11 cellular contexts compared by ENCODE assay signal in the genomic region with DNA sequence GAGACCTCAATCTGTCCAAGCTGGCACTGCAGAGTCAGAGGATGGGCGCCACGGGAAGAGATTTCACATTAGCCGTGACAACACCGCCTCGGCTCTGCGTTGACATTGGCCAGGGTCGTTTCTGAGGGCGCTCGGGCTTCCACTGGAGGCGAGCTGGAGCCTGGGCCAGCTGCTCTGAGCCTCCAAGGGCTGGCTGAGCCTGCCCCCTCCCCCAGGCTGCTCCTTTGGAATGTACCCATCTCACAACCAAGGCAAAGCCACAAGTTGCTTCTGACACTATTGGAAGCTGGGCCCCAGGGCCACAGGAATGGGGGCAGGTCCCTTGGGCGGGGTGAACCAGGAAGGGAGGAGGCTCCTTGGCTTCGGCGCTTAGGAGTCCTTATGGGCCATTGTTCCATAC. TPM values are rescaled to one million over a fixed set of nuclear protein-coding genes. Genes with fewer than 3 reads are reported as not detected.
A peak's percentile ranks its signal among the peaks of the same experiment; 100 is the strongest.
DNase-seq lines count a peak whose midpoint lies in the region; ATAC-seq, FAIRE-seq and TF ChIP-seq lines count a peak whose summit lies in the region.
"Had no signal": no experiment of that assay in that cellular context is flagged by ENCODE, and none has a peak within 500 bp of the region (broad histone marks: within the 10 kb centered on the region; RNA-seq: fewer than 3 reads in every experiment).

No MANE protein-coding gene starts in this region.

- no peak for TF ChIP-seq RAD21 in K562 (CRISPR knock-in tag; conservative IDR thresholded peaks at IDR 0.05 in 1 of 2, IDR thresholded peaks at IDR 0.05 in 1 of 2)

- H3K9me3 ChIP-seq in K562 (replicated peaks; ENCODE audit: control insufficient read depth, insufficient read depth, low read depth, low read length) (no peaks in the 10 kb centered on the region), iPS-18a (ENCODE audit: control insufficient read depth, low read depth, low read length) (no peaks in the 10 kb centered on the region), gastrocnemius medialis (no peaks in the 10 kb centered on the region)

- H3K36me3 ChIP-seq in K562 (ENCODE audit: control insufficient read depth, insufficient read depth, low read length) (peaks cover 51% of the 10 kb centered on the region), iPS-18a (ENCODE audit: control insufficient read depth, low read depth, low read length) (peaks cover 11% of the 10 kb centered on the region), gastrocnemius medialis (peaks cover 0 to 38% of the 10 kb centered on the region in 2 donors)

- no peaks in the 10 kb centered on the region for H3K27me3 Mint-ChIP-seq in T-helper 2 cell treated with Interferon-gamma antibody and Interleukin-4, amounts not matched to agents 5 μg/mL and 100 μg/mL, for 36 hours (ENCODE audit: low read depth)
- H3K27me3 Mint-ChIP-seq in activated CD4-positive, alpha-beta T cell treated with anti-CD3 and anti-CD28 coated beads, Interleukin-2, amount 10 ng/mL, durations not matched to agents 24 days and 14 days, result no peaks in the 10 kb centered on the region
- H3K27me3 Mint-ChIP-seq: naive thymus-derived CD4-positive, alpha-beta T cell had no signal

- FAIRE-seq in K562 (lab: Jason Lieb, UNC), result no peak

- H3K27ac ChIP-seq in K562 (ENCODE audit: extremely low read depth, low read depth, low read length) (no peak overlapping the region), iPS-18a (ENCODE audit: low read length) (peak overlapping the region; percentile 2), gastrocnemius medialis (peak overlapping the region; percentile 68 to 78 (median 72))

- H3K4me3 ChIP-seq in K562, result no peak overlapping the region
- H3K4me3 ChIP-seq in iPS-18a (ENCODE audit: low read length), result no peak overlapping the region
- H3K4me3 ChIP-seq in gastrocnemius medialis, result no peak overlapping the region
- no peak overlapping the region for H3K4me3 ChIP-seq in lower leg skin (ENCODE audit: low read depth, poor library complexity, severe bottlenecking)

- peak; percentile 84 for DNase-seq in GM03348 (ENCODE audit: low spot score)
- DNase-seq in K562 (ENCODE audit: extremely low read depth in 1 of 4, low spot score in 3 of 4), result no peak
- DNase-seq in gastrocnemius medialis, result peak in 1 of 2 donors; percentile 60
- no peak for DNase-seq in T-helper 2 cell treated with Interferon-gamma antibody and Interleukin-4, amounts not matched to agents 5 μg/mL and 100 μg/mL, for 36 hours (ENCODE audit: low spot score)
- no peak for DNase-seq in lower leg skin (ENCODE audit: low spot score in 2 of 2)
- DNase-seq in activated CD4-positive, alpha-beta T cell treated with anti-CD3 and anti-CD28 coated beads, Interleukin-2, amount 10 ng/mL, durations not matched to agents 24 days and 14 days, result no peak
- DNase-seq in foreskin melanocyte, result no peak
- DNase-seq: CD8-positive, alpha-beta memory T cell; naive thymus-derived CD4-positive, alpha-beta T cell; SHP77 treated with DMSO at 0.1 percent for 48 hours had no signal

- no peak for TF ChIP-seq POLR2A in K562 (conservative IDR thresholded peaks at IDR 0.05)
- no peak for TF ChIP-seq POLR2A in gastrocnemius medialis (IDR thresholded peaks at IDR 0.05)
- TF ChIP-seq POLR2A in lower leg skin (IDR thresholded peaks at IDR 0.05), result no peak

- POLR2A ChIA-PET in K562 (lab: Yijun Ruan, JAX), result interaction anchor here (0.6 to 2.2 kb wide), 6 partner anchors 8 to 461 kb away, joined by 3 to 11 read pairs (median 4); no protein-coding TSS in a partner anchor

- TF ChIP-seq EP300 in K562 (IDR thresholded peaks at IDR 0.05; ENCODE audit: low read length), result no peak

- TF ChIP-seq CTCF in K562 (IDR thresholded peaks at IDR 0.05 in 2 of 3, conservative IDR thresholded peaks at IDR 0.05 in 1 of 3; ENCODE audit: insufficient read depth in 2 of 3, low read depth in 1 of 3, low read length in 3 of 3) (no peak), gastrocnemius medialis (IDR thresholded peaks at IDR 0.05 in 4 of 5, conservative IDR thresholded peaks at IDR 0.05 in 1 of 5) (no peak), lower leg skin (IDR thresholded peaks at IDR 0.05) (no peak)

- intact Hi-C loops in K562 (cut with micrococcal nuclease) (no loop called here), gastrocnemius medialis (cut with DNase I; ENCODE audit: low total_unique reads) (loop anchor here (10.0 kb wide), 1 partner anchor 120 kb away; no protein-coding TSS in a partner anchor), lower leg skin (cut with DNase I; ENCODE audit: low total_unique reads) (loop anchor here (10.0 kb wide), 1 partner anchor 260 kb away; no protein-coding TSS in a partner anchor)
- intact Hi-C loops in activated CD4-positive, alpha-beta T cell treated with anti-CD3 and anti-CD28 coated beads, Interleukin-2, amount 10 ng/mL, durations not matched to agents 24 days and 14 days (cut with micrococcal nuclease), result no loop called here

- H3K4me1 ChIP-seq in K562 (replicated peaks in 1 of 2; ENCODE audit: control insufficient read depth in 2 of 2, insufficient read depth in 2 of 2, low read length in 2 of 2), result peaks cover 0 to 12% of the 10 kb centered on the region in 2 experiments; a peak in 2 of 5 replicates
- peaks cover 37% of the 10 kb centered on the region for H3K4me1 ChIP-seq in iPS-18a (ENCODE audit: control insufficient read depth, low read depth, low read length)
- peaks cover 50 to 53% of the 10 kb centered on the region in 2 donors for H3K4me1 ChIP-seq in gastrocnemius medialis

- no peak overlapping the region for H3K4me3 Mint-ChIP-seq in T-helper 2 cell treated with Interferon-gamma antibody and Interleukin-4, amounts not matched to agents 5 μg/mL and 100 μg/mL, for 36 hours
- H3K4me3 Mint-ChIP-seq in activated CD4-positive, alpha-beta T cell treated with anti-CD3 and anti-CD28 coated beads, Interleukin-2, amount 10 ng/mL, durations not matched to agents 24 days and 14 days, result no peak overlapping the region
- H3K4me3 Mint-ChIP-seq: CD8-positive, alpha-beta memory T cell; naive thymus-derived CD4-positive, alpha-beta T cell had no signal

- H2AFZ ChIP-seq in K562 (ENCODE audit: low read depth, low read length), result no peak overlapping the region

- H3K9ac ChIP-seq in K562 (ENCODE audit: insufficient read depth in 1 of 2, low read depth in 2 of 2, low read length in 2 of 2) (no peak overlapping the region), iPS-18a (ENCODE audit: low read length) (no peak overlapping the region)

- BruUV-seq in K562 (replicated peaks; lab: Mats Ljungman, UMichigan), result no TSS peak

- no peaks in the 10 kb centered on the region for H3K27me3 ChIP-seq in K562 (ENCODE audit: control insufficient read depth in 2 of 2, insufficient read depth in 2 of 2, low read length in 2 of 2)
- H3K27me3 ChIP-seq in iPS-18a (ENCODE audit: control insufficient read depth, insufficient read depth, low read length), result no peaks in the 10 kb centered on the region
- no peaks in the 10 kb centered on the region for H3K27me3 ChIP-seq in gastrocnemius medialis

- peaks cover 17% of the 10 kb centered on the region for H3K4me1 Mint-ChIP-seq in T-helper 2 cell treated with Interferon-gamma antibody and Interleukin-4, amounts not matched to agents 5 μg/mL and 100 μg/mL, for 36 hours (ENCODE audit: low read depth)
- peaks cover 6% of the 10 kb centered on the region for H3K4me1 Mint-ChIP-seq in activated CD4-positive, alpha-beta T cell treated with anti-CD3 and anti-CD28 coated beads, Interleukin-2, amount 10 ng/mL, durations not matched to agents 24 days and 14 days

- ATAC-seq in K562 (no peak), gastrocnemius medialis (peak in 1 of 2 donors; percentile 18)
- ATAC-seq: naive thymus-derived CD4-positive, alpha-beta T cell had no signal

- 85% methylated on average over 13 of the region's 13 CpGs for WGBS in K562 (ENCODE audit: insufficient coverage, low coverage, missing lambda C conversion rate)
- 22 to 44% methylated on average over 7 to 12 of the region's 13 CpGs for WGBS in lower leg skin, 2 donors

- H3K4me2 ChIP-seq in K562 (ENCODE audit: insufficient read depth, low read length), result no peak overlapping the region

- H3K9me3 Mint-ChIP-seq in T-helper 2 cell treated with Interferon-gamma antibody and Interleukin-4, amounts not matched to agents 5 μg/mL and 100 μg/mL, for 36 hours, result no peaks in the 10 kb centered on the region
- H3K9me3 Mint-ChIP-seq in activated CD4-positive, alpha-beta T cell treated with anti-CD3 and anti-CD28 coated beads, Interleukin-2, amount 10 ng/mL, durations not matched to agents 24 days and 14 days, result no peaks in the 10 kb centered on the region
- H3K9me3 Mint-ChIP-seq: CD8-positive, alpha-beta memory T cell had no signal

- in situ Hi-C loops in K562 (cut with MboI) (no loop called here), gastrocnemius medialis (cut with MboI; ENCODE audit: low sequenced_read_pairs in 4 of 4) (loop anchor here in 2 of 4 donors (10.0 to 25.0 kb wide), 2 partner anchors 107 to 200 kb away; a partner anchor contains a TSS)

- H4K20me1 ChIP-seq in K562 (replicated peaks; ENCODE audit: control insufficient read depth, insufficient read depth, low read length), result no peaks in the 10 kb centered on the region

- no peak overlapping the region for H3K27ac Mint-ChIP-seq in T-helper 2 cell treated with Interferon-gamma antibody and Interleukin-4, amounts not matched to agents 5 μg/mL and 100 μg/mL, for 36 hours
- H3K27ac Mint-ChIP-seq in activated CD4-positive, alpha-beta T cell treated with anti-CD3 and anti-CD28 coated beads, Interleukin-2, amount 10 ng/mL, durations not matched to agents 24 days and 14 days, result no peak overlapping the region

- CTCF ChIA-PET in K562 (lab: Yijun Ruan, JAX; ENCODE audit: low intra/inter-chr PET ratio), result no interaction called here

- no peaks in the 10 kb centered on the region for H3K9me1 ChIP-seq in K562 (ENCODE audit: control insufficient read depth, insufficient read depth, low read length)

- peaks cover 22% of the 10 kb centered on the region for H3K36me3 Mint-ChIP-seq in T-helper 2 cell treated with Interferon-gamma antibody and Interleukin-4, amounts not matched to agents 5 μg/mL and 100 μg/mL, for 36 hours (ENCODE audit: low read depth)
- peaks cover 23% of the 10 kb centered on the region for H3K36me3 Mint-ChIP-seq in activated CD4-positive, alpha-beta T cell treated with anti-CD3 and anti-CD28 coated beads, Interleukin-2, amount 10 ng/mL, durations not matched to agents 24 days and 14 days (ENCODE audit: low read depth)

- no peaks in the 10 kb centered on the region for H3K79me2 ChIP-seq in K562 (ENCODE audit: control insufficient read depth, insufficient read depth, low read length)

RNA-seq across cellular contexts. Expression of a gene that starts 12.7 kb away (rescaled TPM):
- total RNA-seq in K562 (2011; cell fraction: chromatin; rRNA removed; ENCODE audit: low replicate concordance), result 14.5 and 40.1 TPM in 2 replicates
- total RNA-seq in K562 (2011; cell fraction: nucleolus; rRNA removed), result 36.8 and 39.4 TPM in 2 replicates
- total RNA-seq in K562 (2011; cell fraction: nucleoplasm; rRNA removed), result 27.8 and 27.9 TPM in 2 replicates
- total RNA-seq in K562 (2014; rRNA removed) (3.7 and 6.2 TPM in 2 replicates), K562 (2014; rRNA removed; fragmentation: Illumina TruSeq; extraction: Trizol) (2.9 and 3.4 TPM in 2 replicates), K562 (2015; rRNA removed; fragmentation: Illumina TruSeq; extraction: Trizol) (3.5 and 3.7 TPM in 2 replicates), K562 (2021) (10.9 and 11.0 TPM in 2 replicates), gastrocnemius medialis (under 1 TPM in 3 of 4 donors, not detected in 1; 0.23 to 0.51 (median 0.35) TPM), lower leg skin (1 to 10 TPM in 2 of 4 donors, under 1 TPM in 2; 0.22 to 1.3 (median 0.68) TPM)
- polyA plus RNA-seq in K562 (2011; rRNA removed) (8.2 and 19.3 TPM in 2 replicates), K562 (2014; fragmentation: Illumina TruSeq; extraction: Trizol) (10.1 and 11.6 TPM in 2 replicates), K562 (2014; fragmentation: Nextera tagmentation; extraction: Ambion mirVana) (under 1 TPM; 0.24 to 0.59 TPM), K562 (2014; rRNA removed) (11.5 and 14.9 TPM in 2 replicates)
- 26.0 and 34.4 TPM in 2 replicates for polyA plus RNA-seq in K562 (2011; cell fraction: cytosol; rRNA removed)
- 68.2 and 75.5 TPM in 2 replicates for polyA plus RNA-seq in K562 (2011; cell fraction: nucleus; rRNA removed)
- 10.0 and 10.7 TPM in 2 replicates for polyA plus RNA-seq in K562 (2012)
- 8.0 and 9.3 TPM in 2 replicates for polyA minus RNA-seq in K562 (2011; rRNA and poly(A)+ RNA removed)
- polyA minus RNA-seq in K562 (2011; cell fraction: cytosol; rRNA and poly(A)+ RNA removed), result 7.3 and 7.9 TPM in 2 replicates
- polyA minus RNA-seq in K562 (2011; cell fraction: nucleus; rRNA and poly(A)+ RNA removed), result 11.1 and 11.6 TPM in 2 replicates
- total RNA-seq in activated CD4-positive, alpha-beta T cell treated with anti-CD3 and anti-CD28 coated beads, Interleukin-2, amount 10 ng/mL, durations not matched to agents 24 days and 14 days, result 3.3 TPM in 2 replicates
- polyA plus RNA-seq: CD8-positive, alpha-beta memory T cell had no signal

RNA-seq across cellular contexts. Expression of a gene that starts 21.9 kb away (rescaled TPM):
- 2.6 and 7.4 TPM in 2 replicates for total RNA-seq in K562 (2011; cell fraction: chromatin; rRNA removed; ENCODE audit: low replicate concordance)
- 5.0 and 5.4 TPM in 2 replicates for total RNA-seq in K562 (2011; cell fraction: nucleolus; rRNA removed)
- 5.1 and 5.8 TPM in 2 replicates for total RNA-seq in K562 (2011; cell fraction: nucleoplasm; rRNA removed)
- total RNA-seq in K562 (2014; rRNA removed) (0.29 and 0.45 TPM in 2 replicates), K562 (2014; rRNA removed; fragmentation: Illumina TruSeq; extraction: Trizol) (0.18 TPM in 1 of 2 replicates, not detected in the other), K562 (2015; rRNA removed; fragmentation: Illumina TruSeq; extraction: Trizol) (0.14 and 0.19 TPM in 2 replicates), K562 (2021) (0.49 and 0.72 TPM in 2 replicates), gastrocnemius medialis (not detected), lower leg skin (10 to 100 TPM in 2 of 4 donors, 1 to 10 TPM in 2; 4.3 to 12.0 (median 10.0) TPM)
- polyA plus RNA-seq in K562 (2011; rRNA removed) (0.92 and 2.8 TPM in 2 replicates), K562 (2014; fragmentation: Illumina TruSeq; extraction: Trizol) (0.31 and 0.65 TPM in 2 replicates), K562 (2014; fragmentation: Nextera tagmentation; extraction: Ambion mirVana) (under 1 TPM in 1 of 2 experiments, not detected in 1; 0.08 TPM), K562 (2014; rRNA removed) (0.63 and 0.91 TPM in 2 replicates)
- polyA plus RNA-seq in K562 (2011; cell fraction: cytosol; rRNA removed), result 0.92 and 1.2 TPM in 2 replicates
- polyA plus RNA-seq in K562 (2011; cell fraction: nucleus; rRNA removed), result 15.3 and 19.6 TPM in 2 replicates
- polyA plus RNA-seq in K562 (2012), result 1.2 and 1.7 TPM in 2 replicates
- 0.28 and 0.57 TPM in 2 replicates for polyA minus RNA-seq in K562 (2011; rRNA and poly(A)+ RNA removed)
- not detected in 2 replicates for polyA minus RNA-seq in K562 (2011; cell fraction: cytosol; rRNA and poly(A)+ RNA removed)
- polyA minus RNA-seq in K562 (2011; cell fraction: nucleus; rRNA and poly(A)+ RNA removed), result 1.1 and 2.4 TPM in 2 replicates
- not detected in 2 replicates for total RNA-seq in activated CD4-positive, alpha-beta T cell treated with anti-CD3 and anti-CD28 coated beads, Interleukin-2, amount 10 ng/mL, durations not matched to agents 24 days and 14 days
- total RNA-seq: CD8-positive, alpha-beta memory T cell had no signal
- polyA plus RNA-seq: CD8-positive, alpha-beta memory T cell; naive thymus-derived CD4-positive, alpha-beta T cell had no signal

RNA-seq across cellular contexts. Expression of a gene that starts 30.4 kb away (rescaled TPM):
- total RNA-seq in K562 (2011; cell fraction: chromatin; rRNA removed; ENCODE audit: low replicate concordance), result not detected in 2 replicates
- not detected in 2 replicates for total RNA-seq in K562 (2011; cell fraction: nucleolus; rRNA removed)
- total RNA-seq in K562 (2011; cell fraction: nucleoplasm; rRNA removed), result not detected in 2 replicates
- total RNA-seq in K562 (2014; rRNA removed), result not detected in 2 replicates
- total RNA-seq in K562 (2014; rRNA removed; fragmentation: Illumina TruSeq; extraction: Trizol), result not detected in 2 replicates
- total RNA-seq in K562 (2015; rRNA removed; fragmentation: Illumina TruSeq; extraction: Trizol), result not detected in 2 replicates
- total RNA-seq in K562 (2021), result 0.31 and 0.49 TPM in 2 replicates
- 0.15 TPM in 1 of 2 replicates, not detected in the other for polyA plus RNA-seq in K562 (2011; rRNA removed)
- 0.06 TPM in 1 of 2 replicates, not detected in the other for polyA plus RNA-seq in K562 (2011; cell fraction: cytosol; rRNA removed)
- 0.35 TPM in 1 of 2 replicates, not detected in the other for polyA plus RNA-seq in K562 (2011; cell fraction: nucleus; rRNA removed)
- 0.21 TPM in 1 of 2 replicates, not detected in the other for polyA plus RNA-seq in K562 (2012)
- not detected in 2 replicates for polyA plus RNA-seq in K562 (2014; fragmentation: Illumina TruSeq; extraction: Trizol)
- not detected for polyA plus RNA-seq in K562 (2014; fragmentation: Nextera tagmentation; extraction: Ambion mirVana)
- not detected in 2 replicates for polyA plus RNA-seq in K562 (2014; rRNA removed)
- polyA minus RNA-seq in K562 (2011; rRNA and poly(A)+ RNA removed), result not detected in 2 replicates
- polyA minus RNA-seq in K562 (2011; cell fraction: cytosol; rRNA and poly(A)+ RNA removed), result not detected in 2 replicates
- not detected in 2 replicates for polyA minus RNA-seq in K562 (2011; cell fraction: nucleus; rRNA and poly(A)+ RNA removed)
- 10 to 100 TPM; 13.2 to 35.7 (median 19.3) TPM for total RNA-seq in gastrocnemius medialis
- total RNA-seq in lower leg skin, result 1 to 10 TPM in 3 of 4 donors, not detected in 1; 1.0 to 6.5 (median 1.7) TPM
- total RNA-seq in activated CD4-positive, alpha-beta T cell treated with anti-CD3 and anti-CD28 coated beads, Interleukin-2, amount 10 ng/mL, durations not matched to agents 24 days and 14 days, result not detected in 2 replicates
- total RNA-seq: CD8-positive, alpha-beta memory T cell; naive thymus-derived CD4-positive, alpha-beta T cell had no signal
- polyA plus RNA-seq: CD8-positive, alpha-beta memory T cell; naive thymus-derived CD4-positive, alpha-beta T cell had no signal

RNA-seq across cellular contexts. Expression of a gene that starts 38.3 kb away (rescaled TPM):
- total RNA-seq in K562 (2011; cell fraction: chromatin; rRNA removed; ENCODE audit: low replicate concordance), result 22.7 and 88.4 TPM in 2 replicates
- total RNA-seq in K562 (2011; cell fraction: nucleolus; rRNA removed), result 52.5 and 55.4 TPM in 2 replicates
- total RNA-seq in K562 (2011; cell fraction: nucleoplasm; rRNA removed), result 27.7 and 28.5 TPM in 2 replicates
- 10.1 and 14.7 TPM in 2 replicates for total RNA-seq in K562 (2014; rRNA removed)
- total RNA-seq in K562 (2014; rRNA removed; fragmentation: Illumina TruSeq; extraction: Trizol), result 5.0 and 6.2 TPM in 2 replicates
- total RNA-seq in K562 (2015; rRNA removed; fragmentation: Illumina TruSeq; extraction: Trizol), result 7.6 and 9.5 TPM in 2 replicates
- 18.1 and 21.9 TPM in 2 replicates for total RNA-seq in K562 (2021)
- polyA plus RNA-seq in K562 (2011; rRNA removed), result 4.7 and 13.2 TPM in 2 replicates
- 5.5 and 6.6 TPM in 2 replicates for polyA plus RNA-seq in K562 (2011; cell fraction: cytosol; rRNA removed)
- 101 and 102 TPM in 2 replicates for polyA plus RNA-seq in K562 (2011; cell fraction: nucleus; rRNA removed)
- polyA plus RNA-seq in K562 (2012), result 17.8 and 18.2 TPM in 2 replicates
- polyA plus RNA-seq in K562 (2014; fragmentation: Illumina TruSeq; extraction: Trizol), result 7.0 and 9.0 TPM in 2 replicates
- polyA plus RNA-seq in K562 (2014; fragmentation: Nextera tagmentation; extraction: Ambion mirVana), result 1 to 10 TPM in 1 of 2 experiments, under 1 TPM in 1; 0.99 to 1.5 TPM
- 8.2 and 12.9 TPM in 2 replicates for polyA plus RNA-seq in K562 (2014; rRNA removed)
- 3.1 and 4.9 TPM in 2 replicates for polyA minus RNA-seq in K562 (2011; rRNA and poly(A)+ RNA removed)
- polyA minus RNA-seq in K562 (2011; cell fraction: cytosol; rRNA and poly(A)+ RNA removed), result 4.8 and 5.1 TPM in 2 replicates
- polyA minus RNA-seq in K562 (2011; cell fraction: nucleus; rRNA and poly(A)+ RNA removed), result 15.2 and 17.2 TPM in 2 replicates
- 10 to 100 TPM; 16.5 to 29.1 (median 18.4) TPM for total RNA-seq in gastrocnemius medialis
- 100 to 1,000 TPM in 2 of 4 donors, 10 to 100 TPM in 2; 85.0 to 140 (median 100) TPM for total RNA-seq in lower leg skin
- 13.2 and 14.7 TPM in 2 replicates for total RNA-seq in activated CD4-positive, alpha-beta T cell treated with anti-CD3 and anti-CD28 coated beads, Interleukin-2, amount 10 ng/mL, durations not matched to agents 24 days and 14 days

Comparison
In these comparisons a context has a peak if more than half of its experiments do, and no peak if none do; other contexts are left out.
1. intact Hi-C loops: an anchor here in gastrocnemius medialis (10.0 kb wide) and lower leg skin (10.0 kb wide); none called in K562 and activated CD4-positive, alpha-beta T cell treated with anti-CD3 and anti-CD28 coated beads, Interleukin-2, amount 10 ng/mL, durations not matched to agents 24 days and 14 days.